In the genomic region with DNA sequence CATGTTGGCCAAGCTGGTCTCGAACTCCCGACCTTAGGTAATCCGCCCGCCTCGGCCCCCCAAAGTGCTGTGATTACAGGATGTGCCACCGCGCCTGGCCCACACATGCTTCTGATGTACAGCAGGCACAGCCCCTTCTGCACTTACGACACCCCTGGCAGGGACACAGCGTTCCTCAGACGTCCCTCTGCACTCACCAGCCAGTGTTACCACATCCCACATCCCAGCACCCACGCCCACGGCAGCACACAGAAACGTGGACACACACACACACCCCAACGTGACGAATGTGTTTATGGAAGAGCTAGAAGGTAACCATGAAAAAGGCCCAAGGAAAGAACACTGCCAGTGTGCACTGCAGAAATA, we compare ENCODE assay signal across 8 cellular contexts. TPM values are rescaled to one million over a fixed set of nuclear protein-coding genes. Genes with fewer than 3 reads are reported as not detected.
DNase-seq lines count a peak whose midpoint lies in the region; ATAC-seq and TF ChIP-seq lines count a peak whose summit lies in the region.

No MANE protein-coding gene starts in this region.

- H3K4me1 Mint-ChIP-seq in T-helper 2 cell treated with Interferon-gamma antibody and Interleukin-4, amounts not matched to agents 5 μg/mL and 100 μg/mL, for 36 hours (ENCODE audit: low read depth): peaks cover 15% of the 10 kb centered on the region

- no peak for TF ChIP-seq EP300 in gastroesophageal sphincter (IDR thresholded peaks at IDR 0.05)
- no peak for TF ChIP-seq EP300 in sigmoid colon (IDR thresholded peaks at IDR 0.05)

- ATAC-seq in gastroesophageal sphincter: peak; percentile 53

- TF ChIP-seq POLR2A in gastroesophageal sphincter (IDR thresholded peaks at IDR 0.05): no peak
- no peak for TF ChIP-seq POLR2A in sigmoid colon (IDR thresholded peaks at IDR 0.05)

- H3K27ac ChIP-seq in gastroesophageal sphincter (peak overlapping the region in 3 of 4 donors; percentile 80 to 84 (median 82)), sigmoid colon (peak overlapping the region in 3 of 4 donors; percentile 75 to 78 (median 76))

- H3K4me3 ChIP-seq in gastroesophageal sphincter (peak overlapping the region; percentile 85 to 88), sigmoid colon (peak overlapping the region; percentile 79 to 91 (median 86))

- H3K27me3 ChIP-seq in gastroesophageal sphincter: peaks cover 6% of the 10 kb centered on the region
- no peaks in the 10 kb centered on the region for H3K27me3 ChIP-seq in sigmoid colon

- H3K36me3 ChIP-seq in gastroesophageal sphincter: no peaks in the 10 kb centered on the region
- no peaks in the 10 kb centered on the region for H3K36me3 ChIP-seq in sigmoid colon

- H3K27ac Mint-ChIP-seq in T-helper 2 cell treated with Interferon-gamma antibody and Interleukin-4, amounts not matched to agents 5 μg/mL and 100 μg/mL, for 36 hours: no peak overlapping the region

- TF ChIP-seq CTCF in gastroesophageal sphincter (IDR thresholded peaks at IDR 0.05) (no peak), sigmoid colon (IDR thresholded peaks at IDR 0.05) (no peak)

- H3K36me3 Mint-ChIP-seq in T-helper 2 cell treated with Interferon-gamma antibody and Interleukin-4, amounts not matched to agents 5 μg/mL and 100 μg/mL, for 36 hours (ENCODE audit: low read depth): peaks cover 1% of the 10 kb centered on the region

- intact Hi-C loops in sigmoid colon (cut with DNase I): no loop called here

- H3K4me1 ChIP-seq in gastroesophageal sphincter (peaks cover 0 to 21% (median 5%) of the 10 kb centered on the region in 3 donors), sigmoid colon (peaks cover 0 to 12% (median 6%) of the 10 kb centered on the region in 4 donors)

- DNase-seq in ELR (ENCODE audit: low read depth): peak; percentile 13
- no peak for DNase-seq in T-helper 2 cell treated with Interferon-gamma antibody and Interleukin-4, amounts not matched to agents 5 μg/mL and 100 μg/mL, for 36 hours (ENCODE audit: low spot score)
- peak; percentile 79 for DNase-seq in sigmoid colon
- no peak for DNase-seq in SIG-M5 (lab: John Stamatoyannopoulos, UW)
- no peak for DNase-seq in NAMALWA (ENCODE audit: low spot score)
- no peak for DNase-seq in DMS79 treated with DMSO at 0.1 percent for 48 hours (lab: John Stamatoyannopoulos, UW)
- no peak for DNase-seq in cerebellar cortex (ENCODE audit: low spot score)

- no peaks in the 10 kb centered on the region for H3K9me3 Mint-ChIP-seq in T-helper 2 cell treated with Interferon-gamma antibody and Interleukin-4, amounts not matched to agents 5 μg/mL and 100 μg/mL, for 36 hours

- no peaks in the 10 kb centered on the region for H3K27me3 Mint-ChIP-seq in T-helper 2 cell treated with Interferon-gamma antibody and Interleukin-4, amounts not matched to agents 5 μg/mL and 100 μg/mL, for 36 hours (ENCODE audit: low read depth)

- WGBS in gastroesophageal sphincter (ENCODE audit: low coverage in 1 of 2), 2 donors: 49% methylated on average over 7 of the region's 15 CpGs; no CpG with 5 or more reads in 1 of the 2 donors
- WGBS in sigmoid colon, 2 donors: 60 to 83% methylated on average over 15 of the region's 15 CpGs

- peak overlapping the region; percentile 97 for H3K4me3 Mint-ChIP-seq in T-helper 2 cell treated with Interferon-gamma antibody and Interleukin-4, amounts not matched to agents 5 μg/mL and 100 μg/mL, for 36 hours

- H3K9me3 ChIP-seq in gastroesophageal sphincter (no peaks in the 10 kb centered on the region), sigmoid colon (no peaks in the 10 kb centered on the region)

RNA-seq across cellular contexts. Expression of gene RPAP1, which starts 0.6 kb away (rescaled TPM):
- total RNA-seq in gastroesophageal sphincter (10 to 100 TPM; 10.4 to 33.1 (median 12.6) TPM), sigmoid colon (10 to 100 TPM; 13.8 to 22.2 (median 15.4) TPM)
- polyA plus RNA-seq in sigmoid colon: 10 to 100 TPM in 1 of 3 donors, 1 to 10 TPM in 2; 4.2 to 18.8 (median 4.2) TPM

RNA-seq across cellular contexts. Expression of gene TYRO3, which starts 14.4 kb away (rescaled TPM):
- 1 to 10 TPM; 3.1 to 9.5 (median 8.4) TPM for total RNA-seq in gastroesophageal sphincter
- 1 to 10 TPM; 3.9 to 6.6 (median 4.3) TPM for total RNA-seq in sigmoid colon
- 1 to 10 TPM; 1.4 to 4.4 (median 1.8) TPM for polyA plus RNA-seq in sigmoid colon

RNA-seq across cellular contexts. Expression of gene LTK, which starts 31.0 kb away (rescaled TPM):
- under 1 TPM in 3 of 4 donors, not detected in 1; 0.16 to 0.54 (median 0.19) TPM for total RNA-seq in gastroesophageal sphincter
- total RNA-seq in sigmoid colon: 1 to 10 TPM in 3 of 4 donors, not detected in 1; 1.6 to 2.5 (median 1.8) TPM
- polyA plus RNA-seq in sigmoid colon: 1 to 10 TPM; 4.1 to 4.8 (median 4.6) TPM

RNA-seq across cellular contexts. Expression of gene ITPKA, which starts 51.0 kb away (rescaled TPM):
- 1 to 10 TPM in 1 of 4 donors, under 1 TPM in 2, not detected in 1; 0.85 to 1.2 (median 0.94) TPM for total RNA-seq in gastroesophageal sphincter
- total RNA-seq in sigmoid colon: 1 to 10 TPM in 2 of 4 donors, under 1 TPM in 1, not detected in 1; 0.49 to 1.4 (median 1.4) TPM
- polyA plus RNA-seq in sigmoid colon: 10 to 100 TPM; 11.3 to 52.9 (median 28.4) TPM

Comparison
In these comparisons a context has a peak if more than half of its experiments do, and no peak if none do; other contexts are left out.
1. DNase-seq: peak in ELR (single experiment) and sigmoid colon (single experiment); none in T-helper 2 cell treated with Interferon-gamma antibody and Interleukin-4, amounts not matched to agents 5 μg/mL and 100 μg/mL, for 36 hours (single experiment), SIG-M5 (single experiment), NAMALWA (single experiment), DMS79 treated with DMSO at 0.1 percent for 48 hours (single experiment) and cerebellar cortex (single experiment).